8 cellular contexts compared by ENCODE assay signal in the genomic region with DNA sequence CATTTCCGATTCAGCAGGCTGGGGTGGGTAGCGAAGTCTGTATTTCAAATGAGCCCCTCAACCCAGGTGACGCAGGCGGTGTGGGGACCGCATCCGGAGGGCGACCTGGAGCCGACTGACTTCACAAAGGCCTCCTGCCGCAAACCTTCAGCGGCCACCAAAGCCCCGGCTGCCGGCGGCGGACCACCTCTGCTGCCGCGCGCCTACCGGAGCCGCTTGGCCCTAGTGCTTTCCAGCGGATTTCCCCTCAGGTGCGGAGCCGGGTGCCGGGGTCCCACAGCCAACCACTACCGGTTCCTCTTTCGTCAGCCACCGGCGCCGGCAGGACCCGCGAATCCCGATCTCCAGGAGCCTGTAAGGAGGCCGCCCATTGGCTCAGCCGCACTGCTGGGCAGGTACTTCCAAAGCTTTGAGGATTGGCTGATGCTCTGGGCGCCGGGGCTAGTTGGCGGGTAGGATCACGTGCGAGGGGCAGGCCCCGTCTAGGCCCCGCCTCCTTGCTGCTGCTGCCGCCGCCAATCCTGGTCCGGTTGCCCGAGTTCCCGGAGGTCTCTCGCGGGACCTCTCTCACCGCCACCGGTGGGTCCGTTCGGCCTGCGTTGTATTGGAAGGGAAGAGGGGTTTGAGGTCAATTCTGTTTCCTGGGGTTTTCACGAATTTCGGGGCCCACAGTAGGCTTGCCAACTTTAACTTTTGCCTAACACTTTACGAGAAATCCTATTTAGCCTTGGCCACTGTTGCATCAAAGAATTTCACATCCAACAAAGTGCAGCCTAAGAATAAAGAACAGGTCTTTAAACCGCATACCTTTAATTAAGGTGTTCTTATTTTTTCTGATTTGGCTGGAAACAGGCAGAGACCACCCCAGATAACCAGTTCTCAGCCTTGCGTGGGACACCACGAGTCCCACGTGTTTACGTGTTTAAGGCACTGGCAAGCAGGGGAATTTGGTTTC. TPM values are rescaled to one million over a fixed set of nuclear protein-coding genes. Genes with fewer than 3 reads are reported as not detected.
DNase-seq lines count a peak whose midpoint lies in the region; ATAC-seq and TF ChIP-seq lines count a peak whose summit lies in the region.

A gene (plus strand): TSS at position 494 of the 955 bp plus-strand sequence. CDS start 5,732 bp downstream, outside the sequence.

- DNase-seq in GF-D8 (lab: John Stamatoyannopoulos, UW) (peak; percentile 95), NAMALWA (ENCODE audit: low spot score) (peak; percentile 99), SK-N-DZ (ENCODE audit: low spot score) (peak; percentile 99), glomerular visceral epithelial cell (ENCODE audit: extremely low spot score) (peak; percentile 99), omental fat pad (ENCODE audit: low spot score) (peak; percentile 92)
- peak; percentile 96 to 99 for DNase-seq in activated naive CD4-positive, alpha-beta T cell treated with anti-CD3 and anti-CD28 coated beads, Interleukin-2, amount 50 U/mL, for 72 hours (ENCODE audit: low spot score in 2 of 2)

- H3K4me3 ChIP-seq in HEK293 (ENCODE audit: low read depth, low read length), result peak within 1 kb of the TSS; percentile 94

- POLR2A ChIA-PET in HEK293 (lab: Yijun Ruan, JAX), result interaction anchor here (0.6 to 4.0 kb wide), 8 partner anchors 8 to 1445 kb away, joined by 3 to 44 read pairs (median 4); a partner anchor contains a TSS

- no peaks in the 10 kb centered on the region for H3K9me3 ChIP-seq in HEK293 (ENCODE audit: control insufficient read depth, insufficient read depth, low read depth, low read length)

- ATAC-seq in activated naive CD4-positive, alpha-beta T cell treated with anti-CD3 and anti-CD28 coated beads, Interleukin-2, amount 50 U/mL, for 72 hours, result peak; percentile 84 to 95
- peak; percentile 100 for ATAC-seq in omental fat pad (ENCODE audit: low FRiP score)

- CTCF ChIA-PET in HEK293 (lab: Yijun Ruan, JAX), result interaction anchor here (0.6 to 2.7 kb wide), 4 partner anchors 20 to 283 kb away, joined by 3 to 13 read pairs (median 4); a partner anchor contains a TSS

- peaks cover 19 to 38% of the 10 kb centered on the region in 2 donors for H3K36me3 Mint-ChIP-seq in activated naive CD4-positive, alpha-beta T cell treated with anti-CD3 and anti-CD28 coated beads, Interleukin-2, amount 50 U/mL, for 72 hours

- TF ChIP-seq CTCF in HEK293 (tag by site-specific recombination; IDR thresholded peaks at IDR 0.05) (0 out of 2 replicates have a peak, but pooled peaks have one; percentile 9), omental fat pad (IDR thresholded peaks at IDR 0.05) (no peak)

- H3K27ac Mint-ChIP-seq in activated naive CD4-positive, alpha-beta T cell treated with anti-CD3 and anti-CD28 coated beads, Interleukin-2, amount 50 U/mL, for 72 hours, result peak within 1 kb of the TSS; percentile 91 to 99

- H3K9me3 Mint-ChIP-seq in activated naive CD4-positive, alpha-beta T cell treated with anti-CD3 and anti-CD28 coated beads, Interleukin-2, amount 50 U/mL, for 72 hours, result no peaks in the 10 kb centered on the region

- H3K27ac ChIP-seq in HEK293 (ENCODE audit: extremely low read depth, low read depth, low read length) (peak within 1 kb of the TSS; percentile 13; the same call in 1 of the 2 replicates), temporal lobe (ENCODE audit: low read depth, low read length) (peak within 1 kb of the TSS; percentile 81)

- peaks cover 19 to 46% of the 10 kb centered on the region in 2 experiments for H3K36me3 ChIP-seq in HEK293 (ENCODE audit: control insufficient read depth in 2 of 2, insufficient read depth in 1 of 2, low read length in 2 of 2)

- 0 out of 2 replicates have a peak, but pooled peaks cover 2% of the 10 kb centered on the region for H3K4me1 ChIP-seq in HEK293 (ENCODE audit: control insufficient read depth, insufficient read depth, low read length)

TF ChIP-seq in HEK293, 187 proteins besides CTCF, POLR2A, EP300 and RAD21 (continues in another document):
- TF ChIP-seq ZBTB17 (tag by site-specific recombination; IDR thresholded peaks at IDR 0.05) (no peak; the same call in 1 of the 2 replicates), RBAK (tag by site-specific recombination; IDR thresholded peaks at IDR 0.05) (no peak), ZNF777 (tag by site-specific recombination; IDR thresholded peaks at IDR 0.05; ENCODE audit: borderline replicate concordance) (no peak), ZFP37 (tag by site-specific recombination; IDR thresholded peaks at IDR 0.05) (peak; percentile 67), ZNF571 (tag by site-specific recombination; IDR thresholded peaks at IDR 0.05) (no peak), ZNF629 (tag by site-specific recombination; IDR thresholded peaks at IDR 0.05) (peak; percentile 75; the same call in 1 of the 2 replicates), ZNF335 (tag by site-specific recombination; conservative IDR thresholded peaks at IDR 0.05) (peak; percentile 88), ZNF394 (tag by site-specific recombination; IDR thresholded peaks at IDR 0.05; ENCODE audit: borderline replicate concordance) (peak; percentile 19; the same call in 1 of the 2 replicates), TCF7L2 (IDR thresholded peaks at IDR 0.05; ENCODE audit: borderline replicate concordance, low read depth, low read length) (no peak), SP2 (tag by site-specific recombination; IDR thresholded peaks at IDR 0.05) (peak; percentile 99), ZFP69B (tag by site-specific recombination; IDR thresholded peaks at IDR 0.05) (peak; percentile 65), ZNF37A (tag by site-specific recombination; IDR thresholded peaks at IDR 0.05) (no peak)
- TF ChIP-seq, protein P1, sequence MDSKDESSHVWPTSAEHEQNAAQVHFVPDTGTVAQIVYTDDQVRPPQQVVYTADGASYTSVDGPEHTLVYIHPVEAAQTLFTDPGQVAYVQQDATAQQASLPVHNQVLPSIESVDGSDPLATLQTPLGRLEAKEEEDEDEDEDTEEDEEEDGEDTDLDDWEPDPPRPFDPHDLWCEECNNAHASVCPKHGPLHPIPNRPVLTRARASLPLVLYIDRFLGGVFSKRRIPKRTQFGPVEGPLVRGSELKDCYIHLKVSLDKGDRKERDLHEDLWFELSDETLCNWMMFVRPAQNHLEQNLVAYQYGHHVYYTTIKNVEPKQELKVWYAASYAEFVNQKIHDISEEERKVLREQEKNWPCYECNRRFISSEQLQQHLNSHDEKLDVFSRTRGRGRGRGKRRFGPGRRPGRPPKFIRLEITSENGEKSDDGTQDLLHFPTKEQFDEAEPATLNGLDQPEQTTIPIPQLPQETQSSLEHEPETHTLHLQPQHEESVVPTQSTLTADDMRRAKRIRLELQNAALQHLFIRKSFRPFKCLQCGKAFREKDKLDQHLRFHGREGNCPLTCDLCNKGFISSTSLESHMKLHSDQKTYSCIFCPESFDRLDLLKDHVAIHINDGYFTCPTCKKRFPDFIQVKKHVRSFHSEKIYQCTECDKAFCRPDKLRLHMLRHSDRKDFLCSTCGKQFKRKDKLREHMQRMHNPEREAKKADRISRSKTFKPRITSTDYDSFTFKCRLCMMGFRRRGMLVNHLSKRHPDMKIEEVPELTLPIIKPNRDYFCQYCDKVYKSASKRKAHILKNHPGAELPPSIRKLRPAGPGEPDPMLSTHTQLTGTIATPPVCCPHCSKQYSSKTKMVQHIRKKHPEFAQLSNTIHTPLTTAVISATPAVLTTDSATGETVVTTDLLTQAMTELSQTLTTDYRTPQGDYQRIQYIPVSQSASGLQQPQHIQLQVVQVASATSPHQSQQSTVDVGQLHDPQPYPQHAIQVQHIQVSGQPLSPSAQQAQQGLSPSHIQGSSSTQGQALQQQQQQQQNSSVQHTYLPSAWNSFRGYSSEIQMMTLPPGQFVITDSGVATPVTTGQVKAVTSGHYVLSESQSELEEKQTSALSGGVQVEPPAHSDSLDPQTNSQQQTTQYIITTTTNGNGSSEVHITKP (tag by site-specific recombination; IDR thresholded peaks at IDR 0.05), result peak; percentile 98
- TF ChIP-seq, protein P2, sequence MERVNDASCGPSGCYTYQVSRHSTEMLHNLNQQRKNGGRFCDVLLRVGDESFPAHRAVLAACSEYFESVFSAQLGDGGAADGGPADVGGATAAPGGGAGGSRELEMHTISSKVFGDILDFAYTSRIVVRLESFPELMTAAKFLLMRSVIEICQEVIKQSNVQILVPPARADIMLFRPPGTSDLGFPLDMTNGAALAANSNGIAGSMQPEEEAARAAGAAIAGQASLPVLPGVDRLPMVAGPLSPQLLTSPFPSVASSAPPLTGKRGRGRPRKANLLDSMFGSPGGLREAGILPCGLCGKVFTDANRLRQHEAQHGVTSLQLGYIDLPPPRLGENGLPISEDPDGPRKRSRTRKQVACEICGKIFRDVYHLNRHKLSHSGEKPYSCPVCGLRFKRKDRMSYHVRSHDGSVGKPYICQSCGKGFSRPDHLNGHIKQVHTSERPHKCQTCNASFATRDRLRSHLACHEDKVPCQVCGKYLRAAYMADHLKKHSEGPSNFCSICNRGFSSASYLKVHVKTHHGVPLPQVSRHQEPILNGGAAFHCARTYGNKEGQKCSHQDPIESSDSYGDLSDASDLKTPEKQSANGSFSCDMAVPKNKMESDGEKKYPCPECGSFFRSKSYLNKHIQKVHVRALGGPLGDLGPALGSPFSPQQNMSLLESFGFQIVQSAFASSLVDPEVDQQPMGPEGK (tag by site-specific recombination; IDR thresholded peaks at IDR 0.05), result no peak
- TF ChIP-seq, protein P3, sequence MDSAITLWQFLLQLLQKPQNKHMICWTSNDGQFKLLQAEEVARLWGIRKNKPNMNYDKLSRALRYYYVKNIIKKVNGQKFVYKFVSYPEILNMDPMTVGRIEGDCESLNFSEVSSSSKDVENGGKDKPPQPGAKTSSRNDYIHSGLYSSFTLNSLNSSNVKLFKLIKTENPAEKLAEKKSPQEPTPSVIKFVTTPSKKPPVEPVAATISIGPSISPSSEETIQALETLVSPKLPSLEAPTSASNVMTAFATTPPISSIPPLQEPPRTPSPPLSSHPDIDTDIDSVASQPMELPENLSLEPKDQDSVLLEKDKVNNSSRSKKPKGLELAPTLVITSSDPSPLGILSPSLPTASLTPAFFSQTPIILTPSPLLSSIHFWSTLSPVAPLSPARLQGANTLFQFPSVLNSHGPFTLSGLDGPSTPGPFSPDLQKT (IDR thresholded peaks at IDR 0.05; ENCODE audit: borderline replicate concordance, low read depth, low read length), result no peak

RNA-seq across cellular contexts. Expression of the gene that starts here (rescaled TPM):
- polyA plus RNA-seq in SK-N-DZ (2014; cell fraction: cytosol; rRNA removed), result 1.8 TPM in 1 of 2 replicates, not detected in the other
- polyA plus RNA-seq in SK-N-DZ (2014; cell fraction: nucleus; rRNA removed), result 0.76 TPM in 1 of 2 replicates, not detected in the other
- 1 to 10 TPM; 1.4 to 1.6 TPM for total RNA-seq in activated naive CD4-positive, alpha-beta T cell treated with anti-CD3 and anti-CD28 coated beads, Interleukin-2, amount 50 U/mL, for 72 hours
- 1 to 10 TPM in 1 of 4 donors, under 1 TPM in 3; 0.12 to 1.4 (median 0.54) TPM for total RNA-seq in omental fat pad
- 1.7 TPM for total RNA-seq in temporal lobe

Comparison
In these comparisons a context has a peak if more than half of its experiments do, and no peak if none do; other contexts are left out.
1. Peak in every context shown above with its lines: DNase-seq, ATAC-seq, H3K4me3 ChIP-seq and H3K27ac ChIP-seq.